In genomic region chr15:74616996-74617395, GRCh38 we compare ENCODE assay signal across 8 cellular contexts. TPM values are rescaled to one million over a fixed set of nuclear protein-coding genes. Genes with fewer than 3 reads are reported as not detected.
DNase-seq lines count a peak whose midpoint lies in the region; ATAC-seq and TF ChIP-seq lines count a peak whose summit lies in the region.

No MANE protein-coding gene starts in this region.

- TF ChIP-seq CTCF in CD4-positive, alpha-beta T cell (IDR thresholded peaks at IDR 0.05), result no peak
- no peak for TF ChIP-seq CTCF in OCI-LY7 (conservative IDR thresholded peaks at IDR 0.05; ENCODE audit: low read length)
- TF ChIP-seq CTCF in neutrophil (IDR thresholded peaks at IDR 0.05), result no peak

- no peak for ATAC-seq in CD4-positive, alpha-beta T cell (ENCODE audit: poor library complexity)
- ATAC-seq in effector memory CD8-positive, alpha-beta T cell (replicated peaks), result no peak
- ATAC-seq in GM19452 (IDR thresholded peaks at IDR 0.05; ENCODE audit: unreplicated experiment) (no peak), HG03520 (IDR thresholded peaks at IDR 0.05; ENCODE audit: unreplicated experiment) (no peak), GM21528 (IDR thresholded peaks at IDR 0.05; ENCODE audit: low FRiP score, unreplicated experiment) (no peak), GM18907 (IDR thresholded peaks at IDR 0.05; ENCODE audit: unreplicated experiment) (no peak)

- H3K4me3 ChIP-seq in OCI-LY7 (ENCODE audit: low read depth, low read length, poor library complexity, severe bottlenecking), result peak overlapping the region; percentile 96
- peak overlapping the region; percentile 84 to 99 for H3K4me3 ChIP-seq in neutrophil (ENCODE audit: low read depth in 1 of 2, low read length in 1 of 2)

- H3K9me3 ChIP-seq in CD4-positive, alpha-beta T cell (ENCODE audit: control insufficient read depth, low read length), result no peaks in the 10 kb centered on the region
- H3K9me3 ChIP-seq in OCI-LY7 (ENCODE audit: low read length), result no peaks in the 10 kb centered on the region
- no peaks in the 10 kb centered on the region for H3K9me3 ChIP-seq in neutrophil

- H3K27me3 ChIP-seq in CD4-positive, alpha-beta T cell (ENCODE audit: control insufficient read depth, insufficient read depth, low read length), result no peaks in the 10 kb centered on the region
- H3K27me3 ChIP-seq in neutrophil, result no peaks in the 10 kb centered on the region

- H3K4me3 Mint-ChIP-seq in CD4-positive, alpha-beta T cell, result peak overlapping the region; percentile 94
- peak overlapping the region; percentile 91 to 92 for H3K4me3 Mint-ChIP-seq in effector memory CD8-positive, alpha-beta T cell

- peak overlapping the region; percentile 95 for H3K27ac ChIP-seq in CD4-positive, alpha-beta T cell (ENCODE audit: low read depth, low read length)
- peak overlapping the region; percentile 81 for H3K27ac ChIP-seq in OCI-LY7 (ENCODE audit: low read depth, low read length, poor library complexity, severe bottlenecking)
- peak overlapping the region; percentile 94 for H3K27ac ChIP-seq in neutrophil

- DNase-seq in CD4-positive, alpha-beta T cell, result no peak
- no peak for DNase-seq in OCI-LY7 (ENCODE audit: low spot score)
- no peak for DNase-seq in effector memory CD8-positive, alpha-beta T cell

- H3K4me2 ChIP-seq in OCI-LY7 (ENCODE audit: low read length), result peak overlapping the region; percentile 95

- H3K9me2 ChIP-seq in OCI-LY7 (ENCODE audit: insufficient read depth, low read length), result no peaks in the 10 kb centered on the region

- peaks cover 60% of the 10 kb centered on the region for H3K36me3 Mint-ChIP-seq in CD4-positive, alpha-beta T cell (ENCODE audit: low read depth)
- H3K36me3 Mint-ChIP-seq in effector memory CD8-positive, alpha-beta T cell (ENCODE audit: insufficient read depth), result peaks cover 48% of the 10 kb centered on the region

- intact Hi-C loops in CD4-positive, alpha-beta T cell (cut with DNase I, micrococcal nuclease), result loop anchor here (5.0 to 10.0 kb wide), 6 partner anchors 75 to 1028 kb away; partner anchors contain the start of genes C15orf39 (in 1 of the 2), IMP3 (in 1 of the 2), PML (in 1 of the 2) and SIN3A (in 1 of the 2)
- intact Hi-C loops in OCI-LY7 (cut with micrococcal nuclease; ENCODE audit: unreplicated experiment), result no loop called here

- no peaks in the 10 kb centered on the region for H3K27me3 Mint-ChIP-seq in CD4-positive, alpha-beta T cell
- H3K27me3 Mint-ChIP-seq in effector memory CD8-positive, alpha-beta T cell, result no peaks in the 10 kb centered on the region

- CTCF ChIA-PET in CD4-positive, alpha-beta T cell (lab: Charles Lee), result interaction anchor here (0.6 to 2.1 kb wide), 4 partner anchors 15 to 754 kb away, joined by 3 to 9 read pairs (median 6); no protein-coding TSS in a partner anchor
- CTCF ChIA-PET in OCI-LY7 (lab: Charles Lee; ENCODE audit: unreplicated experiment), result interaction anchor here (0.9 to 1.6 kb wide), 2 partner anchors 14 to 76 kb away, joined by 3 to 7 read pairs; no protein-coding TSS in a partner anchor

- H3K4me1 ChIP-seq in OCI-LY7 (ENCODE audit: insufficient read depth, low read length, poor library complexity, severe bottlenecking) (peaks cover 17% of the 10 kb centered on the region), neutrophil (ENCODE audit: control insufficient read depth in 1 of 2, insufficient read depth in 1 of 2, low read depth in 1 of 2, low read length in 1 of 2) (peaks cover 23 to 29% of the 10 kb centered on the region in 2 experiments)

- POLR2A ChIA-PET in CD4-positive, alpha-beta T cell (lab: Charles Lee), result interaction anchor here (0.6 to 5.6 kb wide), 12 partner anchors 9 to 751 kb away, joined by 3 to 61 read pairs (median 6); partner anchors contain the start of genes ARID3B, CSK, MAN2C1 and PPCDC
- POLR2A ChIA-PET in OCI-LY7 (lab: Charles Lee), result interaction anchor here (0.9 to 2.4 kb wide), 3 partner anchors 10 to 29 kb away, joined by 3 to 6 read pairs (median 6); no protein-coding TSS in a partner anchor

- no peaks in the 10 kb centered on the region for H3K9me3 Mint-ChIP-seq in CD4-positive, alpha-beta T cell
- H3K9me3 Mint-ChIP-seq in effector memory CD8-positive, alpha-beta T cell, result no peaks in the 10 kb centered on the region

- H2AFZ ChIP-seq in OCI-LY7 (ENCODE audit: low read length), result no peak overlapping the region

- H3K79me2 ChIP-seq in OCI-LY7 (ENCODE audit: insufficient read depth, low read depth, low read length), result peaks cover 36% of the 10 kb centered on the region

- H3K36me3 ChIP-seq in OCI-LY7 (ENCODE audit: insufficient read depth, low read length), result peaks cover 50% of the 10 kb centered on the region
- H3K36me3 ChIP-seq in neutrophil, result peaks cover 44% of the 10 kb centered on the region

- peaks cover 19% of the 10 kb centered on the region for H4K20me1 ChIP-seq in OCI-LY7 (ENCODE audit: insufficient read depth, low read length)

- peaks cover 49% of the 10 kb centered on the region for H3K4me1 Mint-ChIP-seq in CD4-positive, alpha-beta T cell (ENCODE audit: low read depth)
- H3K4me1 Mint-ChIP-seq in effector memory CD8-positive, alpha-beta T cell (ENCODE audit: low read depth in 2 of 2), result peaks cover 44 to 55% of the 10 kb centered on the region in 2 donors

- BruUV-seq in OCI-LY7 (replicated peaks; lab: Mats Ljungman, UMichigan), result TSS peak; percentile 73

- peak overlapping the region; percentile 99 for H3K27ac Mint-ChIP-seq in CD4-positive, alpha-beta T cell
- H3K27ac Mint-ChIP-seq in effector memory CD8-positive, alpha-beta T cell, result peak overlapping the region; percentile 96 to 98

RNA-seq across cellular contexts. Expression of gene CLK3, which starts 1.4 kb away (rescaled TPM):
- total RNA-seq in CD4-positive, alpha-beta T cell, result 100 to 1,000 TPM; 275 to 293 TPM
- 85.1 and 86.5 TPM in 2 replicates for total RNA-seq in OCI-LY7 (2014; rRNA removed; shearing (Covaris generic))
- total RNA-seq in OCI-LY7 (2022), result 87.4 and 109 TPM in 2 replicates
